ENCODE assay signal across 22 cellular contexts in genomic region chr2:209549589-209549988, GRCh38.
A peak's percentile ranks its signal among the peaks of the same experiment; 100 is the strongest.
DNase-seq lines count a peak whose midpoint lies in the region; ATAC-seq lines count a peak whose summit lies in the region.
"Had no signal": no experiment of that assay in that cellular context is flagged by ENCODE, and none has a peak within 500 bp of the region (broad histone marks: within the 10 kb centered on the region; RNA-seq: fewer than 3 reads in every experiment).

No MANE protein-coding gene starts in this region.

- H3K27ac ChIP-seq in SK-N-MC = peak overlapping the region; percentile 10; the same call in 1 of the 2 replicates
- H3K27ac ChIP-seq in aorta (ENCODE audit: low read depth in 1 of 2, low read length in 2 of 2) = no peak overlapping the region
- H3K27ac ChIP-seq: 22Rv1 had no signal

- DNase-seq in DMS 273 (lab: John Stamatoyannopoulos, UW; ENCODE audit: unreplicated experiment) (peak; percentile 8), DMS 273 treated with DMSO at 0.1 percent for 48 hours (lab: John Stamatoyannopoulos, UW) (no peak), NOMO-1 (lab: John Stamatoyannopoulos, UW; ENCODE audit: unreplicated experiment in 2 of 2) (peak; percentile 59 to 69), SK-N-MC (ENCODE audit: low read depth, low spot score) (no peak), aorta (no peak), epidermal melanocyte (ENCODE audit: insufficient read length, low spot score) (no peak), superior temporal gyrus (ENCODE audit: extremely low spot score) (no peak)
- DNase-seq: AML-193, HCEC 1CT, KBM-7, NCI-H1092 treated with DMSO at 0.1 percent for 48 hours, NCI-H146, NCI-H2029 treated with DMSO at 0.1 percent for 48 hours, NCI-H2171, NCI-H526, OCI-M1, SHP77 treated with DMSO at 0.1 percent for 48 hours, SW 1271 had no signal

- ATAC-seq in aorta (ENCODE audit: low FRiP score) = no peak
- ATAC-seq in HG03565 (IDR thresholded peaks at IDR 0.05; ENCODE audit: unreplicated experiment) = no peak
- ATAC-seq: GM12878, GM23338 had no signal

- H3K9me3 ChIP-seq in SK-N-MC (ENCODE audit: low read depth, low read length) (no peaks in the 10 kb centered on the region), aorta (ENCODE audit: control insufficient read depth, low read length) (no peaks in the 10 kb centered on the region)

- H3K4me1 ChIP-seq in aorta (ENCODE audit: control insufficient read depth in 1 of 2, insufficient read depth in 2 of 2, low read length in 2 of 2) = no peaks in the 10 kb centered on the region

- intact Hi-C loops in aorta (cut with DNase I) = no loop called here

- H3K4me3 ChIP-seq in SK-N-MC = no peak overlapping the region
- no peak overlapping the region for H3K4me3 ChIP-seq in aorta (ENCODE audit: low read length in 2 of 2)
- H3K4me3 ChIP-seq: GM12878, GM23338 had no signal

- no peaks in the 10 kb centered on the region for H3K27me3 ChIP-seq in aorta (ENCODE audit: control insufficient read depth in 1 of 2, insufficient read depth in 2 of 2, low read length in 1 of 2)

- H3K9ac ChIP-seq in SK-N-MC (ENCODE audit: insufficient read length) = peak overlapping the region; percentile 22

- WGBS in aorta, 2 donors = 86 to 93% methylated on average over 3 of the region's 3 CpGs

- H3K36me3 ChIP-seq in SK-N-MC (ENCODE audit: insufficient read depth, low read length) (no peaks in the 10 kb centered on the region), aorta (ENCODE audit: control insufficient read depth in 1 of 2, insufficient read depth in 2 of 2, low read length in 1 of 2) (peaks cover 0 to 2% of the 10 kb centered on the region in 2 donors)

Comparison
In these comparisons a context has a peak if more than half of its experiments do, and no peak if none do; other contexts are left out.
1. DNase-seq: peak in DMS 273 (single experiment) and NOMO-1 (2 of 2); none in DMS 273 treated with DMSO at 0.1 percent for 48 hours (single experiment), SK-N-MC (single experiment), aorta (0 of 2), epidermal melanocyte (single experiment) and superior temporal gyrus (single experiment).